In the genomic region with DNA sequence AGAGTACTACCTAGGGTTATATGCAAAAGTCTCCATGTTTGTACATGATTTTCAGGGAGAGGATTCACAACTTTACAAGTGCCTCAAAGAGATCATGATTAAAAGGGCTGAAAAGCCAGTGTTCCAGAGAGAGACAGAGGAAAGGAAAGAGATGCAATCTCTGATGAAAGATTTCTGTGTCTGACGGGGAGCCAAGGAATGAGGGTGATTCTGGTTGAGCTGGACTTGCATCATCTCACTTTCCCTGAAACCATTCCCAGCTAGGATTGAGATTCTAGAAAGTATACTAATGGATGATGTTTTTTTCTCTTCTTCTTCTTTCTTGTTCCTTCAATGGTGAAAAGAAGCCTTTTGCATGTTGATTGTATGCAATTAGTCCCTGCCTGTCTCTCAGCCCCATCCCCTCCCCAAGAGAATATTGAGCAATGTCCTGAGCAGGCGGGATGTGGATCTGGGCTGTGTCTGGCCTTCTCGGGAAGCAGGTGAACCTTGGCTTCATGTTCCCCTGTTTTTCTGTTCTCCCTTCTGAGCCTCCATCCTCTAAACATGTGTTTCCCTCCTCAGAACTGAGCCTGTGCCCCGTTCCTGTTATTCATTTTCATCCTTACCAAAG, we compare ENCODE assay signal across 16 cellular contexts.
DNase-seq lines count a peak whose midpoint lies in the region; ATAC-seq and TF ChIP-seq lines count a peak whose summit lies in the region.
"Had no signal": no experiment of that assay in that cellular context is flagged by ENCODE, and none has a peak within 500 bp of the region (broad histone marks: within the 10 kb centered on the region; RNA-seq: fewer than 3 reads in every experiment).

No MANE protein-coding gene starts in this region.

- no peak overlapping the region for H3K9ac ChIP-seq in HCT116 (ENCODE audit: low read length)

- H3K4me1 ChIP-seq in ACC112 (ENCODE audit: control insufficient read depth, insufficient read depth, low read length, unreplicated experiment) = peaks cover 31% of the 10 kb centered on the region
- no peaks in the 10 kb centered on the region for H3K4me1 ChIP-seq in HCT116 (ENCODE audit: control insufficient read depth in 1 of 2, insufficient read depth in 2 of 2, low read length in 2 of 2)
- peaks cover 10% of the 10 kb centered on the region for H3K4me1 ChIP-seq in mesodermal cell (ENCODE audit: control insufficient read depth, insufficient read depth, low read length, poor library complexity, severe bottlenecking)
- H3K4me1 ChIP-seq: thyroid gland had no signal

- CTCF ChIA-PET in HCT116 (lab: Charles Lee) = no interaction called here
- CTCF ChIA-PET in activated CD8-positive, alpha-beta T cell treated with anti-CD3 and anti-CD28 coated beads for 36 hours (lab: Charles Lee) = no interaction called here

- POLR2A ChIA-PET in HCT116 (lab: Charles Lee) = no interaction called here
- POLR2A ChIA-PET in activated CD8-positive, alpha-beta T cell treated with anti-CD3 and anti-CD28 coated beads for 36 hours (lab: Charles Lee) = no interaction called here

- no peaks in the 10 kb centered on the region for H3K36me3 ChIP-seq in ACC112 (ENCODE audit: insufficient read depth, low read length)
- H3K36me3 ChIP-seq in HCT116 (ENCODE audit: control insufficient read depth in 1 of 2, insufficient read depth in 2 of 2, low read length in 2 of 2) = no peaks in the 10 kb centered on the region
- no peaks in the 10 kb centered on the region for H3K36me3 ChIP-seq in mesodermal cell (ENCODE audit: control insufficient read depth, insufficient read depth, low read length)
- H3K36me3 ChIP-seq: brain microvascular endothelial cell, thyroid gland had no signal

- H3K4me1 Mint-ChIP-seq in chondrocyte (ENCODE audit: low read depth) = peaks cover 66% of the 10 kb centered on the region
- H3K4me1 Mint-ChIP-seq in activated CD8-positive, alpha-beta T cell treated with anti-CD3 and anti-CD28 coated beads for 36 hours (ENCODE audit: low read depth) = peaks cover 2% of the 10 kb centered on the region

- H3K27me3 Mint-ChIP-seq in chondrocyte (ENCODE audit: low read depth) = no peaks in the 10 kb centered on the region
- H3K27me3 Mint-ChIP-seq in activated CD8-positive, alpha-beta T cell treated with anti-CD3 and anti-CD28 coated beads for 36 hours = peaks cover 17% of the 10 kb centered on the region

- H3K9me2 ChIP-seq in HCT116 (ENCODE audit: insufficient read depth) = no peaks in the 10 kb centered on the region

- TF ChIP-seq RAD21 in HCT116 (IDR thresholded peaks at IDR 0.05; ENCODE audit: low read depth) = no peak

- no peak for TF ChIP-seq POLR2A in HCT116 (IDR thresholded peaks at IDR 0.05; ENCODE audit: borderline replicate concordance, extremely low read depth, insufficient read depth, insufficient read length)

- no peak overlapping the region for H3K4me3 Mint-ChIP-seq in chondrocyte (ENCODE audit: unreplicated experiment)
- H3K4me3 Mint-ChIP-seq in activated CD8-positive, alpha-beta T cell treated with anti-CD3 and anti-CD28 coated beads for 36 hours = no peak overlapping the region
- H3K4me3 Mint-ChIP-seq: B cell had no signal

- H3K36me3 Mint-ChIP-seq in chondrocyte (ENCODE audit: low read depth) = peaks cover 3% of the 10 kb centered on the region
- no peaks in the 10 kb centered on the region for H3K36me3 Mint-ChIP-seq in activated CD8-positive, alpha-beta T cell treated with anti-CD3 and anti-CD28 coated beads for 36 hours (ENCODE audit: low read depth)

- H3K27ac ChIP-seq in ACC112 (ENCODE audit: low read depth, low read length) (peak overlapping the region; percentile 62), HCT116 (ENCODE audit: low read depth, low read length) (no peak overlapping the region), mesodermal cell (ENCODE audit: low read depth, low read length, severe bottlenecking) (peak overlapping the region; percentile 16), dorsolateral prefrontal cortex (no peak overlapping the region)
- H3K27ac ChIP-seq: brain microvascular endothelial cell, thyroid gland had no signal

- TF ChIP-seq CTCF in HCT116 (IDR thresholded peaks at IDR 0.05 in 2 of 3, conservative IDR thresholded peaks at IDR 0.05 in 1 of 3; ENCODE audit: borderline replicate concordance in 1 of 3, insufficient read depth in 1 of 3, low read depth in 2 of 3, low read length in 2 of 3) (no peak), chondrocyte (IDR thresholded peaks at IDR 0.05) (no peak), dorsolateral prefrontal cortex (IDR thresholded peaks at IDR 0.05 in 54 of 56, conservative IDR thresholded peaks at IDR 0.05 in 2 of 56; ENCODE audit: low read depth in 1 of 56, partially characterized antibody in 56 of 56) (no peak)
- TF ChIP-seq CTCF in activated CD8-positive, alpha-beta T cell treated with anti-CD3 and anti-CD28 coated beads for 36 hours (IDR thresholded peaks at IDR 0.05) = no peak

- H3K9me3 ChIP-seq in HCT116 (ENCODE audit: control insufficient read depth in 1 of 2, insufficient read depth in 1 of 2, low read depth in 1 of 2, low read length in 2 of 2) (no peaks in the 10 kb centered on the region), mesodermal cell (ENCODE audit: control insufficient read depth, low read length) (no peaks in the 10 kb centered on the region)
- H3K9me3 ChIP-seq: thyroid gland had no signal

- H3K79me2 ChIP-seq in ACC112 (ENCODE audit: control insufficient read depth, insufficient read depth, low read length, unreplicated experiment) (no peaks in the 10 kb centered on the region), HCT116 (ENCODE audit: insufficient read depth, low read length) (no peaks in the 10 kb centered on the region)

- H3K4me3 ChIP-seq in ACC112 (ENCODE audit: low read depth, low read length) (no peak overlapping the region), HCT116 (replicated peaks in 1 of 2; ENCODE audit: low read depth in 1 of 2, low read length in 2 of 2) (no peak overlapping the region), mesodermal cell (ENCODE audit: extremely low read depth, insufficient read depth, low read length, poor library complexity, severe bottlenecking) (no peak overlapping the region), dorsolateral prefrontal cortex (no peak overlapping the region)
- H3K4me3 ChIP-seq: thyroid gland had no signal

- H3K27me3 ChIP-seq in ACC112 (ENCODE audit: insufficient read depth, low read length) (no peaks in the 10 kb centered on the region), HCT116 (ENCODE audit: insufficient read depth, low read length) (no peaks in the 10 kb centered on the region), dorsolateral prefrontal cortex (no peaks in the 10 kb centered on the region)
- H3K27me3 ChIP-seq: brain microvascular endothelial cell, thyroid gland had no signal

- no peak for DNase-seq in HCT116 (ENCODE audit: low read depth, low spot score)
- DNase-seq in chondrocyte (ENCODE audit: low spot score) = no peak
- no peak for DNase-seq in dorsolateral prefrontal cortex
- DNase-seq in activated CD8-positive, alpha-beta T cell treated with anti-CD3 and anti-CD28 coated beads for 36 hours = no peak
- no peak for DNase-seq in KBM-7
- DNase-seq: brain microvascular endothelial cell; DMS79 treated with DMSO at 0.1 percent for 48 hours; NCI-H1694 treated with DMSO at 0.1 percent for 48 hours; nucleus accumbens; stimulated activated CD4-positive, alpha-beta T cell treated with anti-CD3 and anti-CD28 coated beads, Interleukin-12 subunit alpha, Interleukin-12 subunit beta, amount 100 ng/mL, for 4 hours; T1000; thyroid gland had no signal

- intact Hi-C loops in HCT116 (cut with micrococcal nuclease) = no loop called here
- intact Hi-C loops in dorsolateral prefrontal cortex (cut with DNase I) = loop anchor here in 1 of 2 donors (5.0 to 10.0 kb wide), 2 partner anchors 104 to 247 kb away; no protein-coding TSS in a partner anchor
- intact Hi-C loops in activated CD8-positive, alpha-beta T cell treated with anti-CD3 and anti-CD28 coated beads for 36 hours (cut with micrococcal nuclease) = no loop called here

- H4K20me1 ChIP-seq in HCT116 (ENCODE audit: insufficient read depth) = no peaks in the 10 kb centered on the region

- H3K4me2 ChIP-seq in HCT116 (ENCODE audit: low read length) = no peak overlapping the region

- BruUV-seq in HCT116 (replicated peaks; lab: Mats Ljungman, UMichigan) = no TSS peak

- 88 to 100% methylated on average over 2 of the region's 4 CpGs for WGBS in mesodermal cell (ENCODE audit: insufficient coverage in 2 of 2), 2 experiments

- in situ Hi-C loops in KBM-7 (cut with MboI; ENCODE audit: low pct_unique_long_range_greater_than_20kb, low sequenced_read_pairs) = no loop called here

- H2AFZ ChIP-seq in ACC112 (ENCODE audit: low read length, unreplicated experiment) (peak overlapping the region; percentile 48), HCT116 (ENCODE audit: low read depth, low read length, poor library complexity, severe bottlenecking) (no peak overlapping the region)

- RAD21 ChIA-PET in HCT116 (lab: Charles Lee; ENCODE audit: low non-redundant PET in 1 of 2, low total read pairs in 2 of 2, uncharacterized antibody in 2 of 2, unreplicated experiment in 2 of 2) = no interaction called here

- peaks cover 6% of the 10 kb centered on the region for H3K9me3 Mint-ChIP-seq in chondrocyte (ENCODE audit: low read depth)
- H3K9me3 Mint-ChIP-seq in activated CD8-positive, alpha-beta T cell treated with anti-CD3 and anti-CD28 coated beads for 36 hours = no peaks in the 10 kb centered on the region

- no peak for ATAC-seq in HCT116
- no peak for ATAC-seq in activated CD8-positive, alpha-beta T cell treated with anti-CD3 and anti-CD28 coated beads for 36 hours
- ATAC-seq in HG02981 (IDR thresholded peaks at IDR 0.05; ENCODE audit: unreplicated experiment) = no peak

- peak overlapping the region; percentile 98 for H3K27ac Mint-ChIP-seq in chondrocyte (ENCODE audit: unreplicated experiment)
- H3K27ac Mint-ChIP-seq in activated CD8-positive, alpha-beta T cell treated with anti-CD3 and anti-CD28 coated beads for 36 hours = no peak overlapping the region
- H3K27ac Mint-ChIP-seq: B cell had no signal

TF ChIP-seq in HCT116, 20 proteins besides CTCF, POLR2A, EP300 and RAD21:
- TF ChIP-seq YY1 (IDR thresholded peaks at IDR 0.05; ENCODE audit: extremely low read depth, insufficient replicate concordance, low read depth, low read length) = no peak
- 0 out of 2 replicates have a peak, but pooled peaks have one; percentile 28 for TF ChIP-seq CEBPB (IDR thresholded peaks at IDR 0.05; ENCODE audit: low read depth)

Comparison
In these comparisons a context has a peak if more than half of its experiments do, and no peak if none do; other contexts are left out.
1. H3K27ac ChIP-seq: peak in ACC112 (single experiment) and mesodermal cell (single experiment); none in HCT116 (single experiment) and dorsolateral prefrontal cortex (0 of 59).